ENCODE assay signal across 9 cellular contexts in genomic region chr17:49738456-49739163, GRCh38. TPM values are rescaled to one million over a fixed set of nuclear protein-coding genes. Genes with fewer than 3 reads are reported as not detected.
DNase-seq lines count a peak whose midpoint lies in the region; ATAC-seq, FAIRE-seq and TF ChIP-seq lines count a peak whose summit lies in the region.
"Had no signal": no experiment of that assay in that cellular context is flagged by ENCODE, and none has a peak within 500 bp of the region (broad histone marks: within the 10 kb centered on the region; RNA-seq: fewer than 3 reads in every experiment).

No MANE protein-coding gene starts in this region.

- no peak overlapping the region for H2AFZ ChIP-seq in K562 (ENCODE audit: low read depth, low read length)

- POLR2A ChIA-PET in K562 (lab: Yijun Ruan, JAX): interaction anchor here (0.5 to 1.5 kb wide), 4 partner anchors 10 to 49 kb away, joined by 3 to 8 read pairs (median 3); partner anchors contain the start of gene KAT7
- POLR2A ChIA-PET in naive thymus-derived CD4-positive, alpha-beta T cell (lab: Charles Lee): interaction anchor here (0.7 to 10.2 kb wide), 16 partner anchors 10 to 354 kb away, joined by 3 to 318 read pairs (median 6); partner anchors contain the start of genes FAM117A, KAT7 and SLC35B1

- WGBS in K562 (ENCODE audit: insufficient coverage, low coverage, missing lambda C conversion rate): 74% methylated on average over 5 of the region's 5 CpGs

- FAIRE-seq in K562 (lab: Jason Lieb, UNC): no peak

- peaks cover 9% of the 10 kb centered on the region for H4K20me1 ChIP-seq in K562 (replicated peaks; ENCODE audit: control insufficient read depth, insufficient read depth, low read length)

- DNase-seq in CD14-positive monocyte (ENCODE audit: low spot score) (no peak), K562 (ENCODE audit: extremely low read depth in 1 of 4, low spot score in 3 of 4) (no peak), NCI-H2081 (lab: John Stamatoyannopoulos, UW) (no peak), activated gamma-delta T cell treated with Interleukin-2 at 50 U/mL for 16 hours (no peak)
- no peak for DNase-seq in Jurkat, Clone E6-1 (ENCODE audit: low read depth, low spot score)
- no peak for DNase-seq in naive thymus-derived CD4-positive, alpha-beta T cell
- DNase-seq in stimulated activated CD4-positive, alpha-beta T cell treated with anti-CD3 and anti-CD28 coated beads, Interleukin-4, amount 100 ng/mL, for 24 hours: no peak
- DNase-seq: NCI-H1436 had no signal

- H3K27me3 ChIP-seq in K562 (ENCODE audit: control insufficient read depth in 2 of 2, insufficient read depth in 2 of 2, low read length in 2 of 2): no peaks in the 10 kb centered on the region
- H3K27me3 ChIP-seq in naive thymus-derived CD4-positive, alpha-beta T cell (ENCODE audit: control insufficient read depth in 2 of 2, insufficient read depth in 2 of 2, low read length in 2 of 2): no peaks in the 10 kb centered on the region

- H3K36me3 Mint-ChIP-seq in CD14-positive monocyte: peaks cover 0 to 8% of the 10 kb centered on the region in 2 donors
- H3K36me3 Mint-ChIP-seq in naive thymus-derived CD4-positive, alpha-beta T cell: peaks cover 4 to 39% (median 9%) of the 10 kb centered on the region in 5 donors

- H3K4me3 ChIP-seq in Jurkat, Clone E6-1 (ENCODE audit: low read length): peak overlapping the region; percentile 79
- H3K4me3 ChIP-seq in K562: no peak overlapping the region
- H3K4me3 ChIP-seq in naive thymus-derived CD4-positive, alpha-beta T cell (ENCODE audit: low read length): peak overlapping the region; percentile 67

- TF ChIP-seq CTCF in CD14-positive monocyte (IDR thresholded peaks at IDR 0.05) (no peak), K562 (IDR thresholded peaks at IDR 0.05 in 2 of 3, conservative IDR thresholded peaks at IDR 0.05 in 1 of 3; ENCODE audit: insufficient read depth in 2 of 3, low read depth in 1 of 3, low read length in 3 of 3) (no peak)

- H3K4me2 ChIP-seq in K562 (ENCODE audit: insufficient read depth, low read length): peak overlapping the region; percentile 58

- H3K36me3 ChIP-seq in K562 (ENCODE audit: control insufficient read depth, insufficient read depth, low read length): peaks cover 68% of the 10 kb centered on the region
- H3K36me3 ChIP-seq in naive thymus-derived CD4-positive, alpha-beta T cell (ENCODE audit: control insufficient read depth in 2 of 3, insufficient read depth in 3 of 3, low read length in 3 of 3): no peaks in the 10 kb centered on the region

- ATAC-seq in K562 (no peak), HG03135 (IDR thresholded peaks at IDR 0.05; ENCODE audit: unreplicated experiment) (no peak)
- no peak for ATAC-seq in naive thymus-derived CD4-positive, alpha-beta T cell

- no peaks in the 10 kb centered on the region; the same call in 1 of the 2 replicates for H3K9me3 ChIP-seq in K562 (replicated peaks; ENCODE audit: control insufficient read depth, insufficient read depth, low read depth, low read length)
- H3K9me3 ChIP-seq in naive thymus-derived CD4-positive, alpha-beta T cell (ENCODE audit: control insufficient read depth in 2 of 3, low read length in 3 of 3): no peaks in the 10 kb centered on the region

- peaks cover 0 to 3% (median 2%) of the 10 kb centered on the region in 3 donors for H3K27me3 Mint-ChIP-seq in CD14-positive monocyte (ENCODE audit: low read depth in 3 of 3)
- no peaks in the 10 kb centered on the region for H3K27me3 Mint-ChIP-seq in naive thymus-derived CD4-positive, alpha-beta T cell

- peak overlapping the region; percentile 92; the same call in 2 of the 3 replicates for H3K27ac ChIP-seq in K562 (ENCODE audit: extremely low read depth, low read depth, low read length)
- H3K27ac ChIP-seq in naive thymus-derived CD4-positive, alpha-beta T cell (ENCODE audit: low read depth, low read length): peak overlapping the region; percentile 96

- CTCF ChIA-PET in K562 (lab: Yijun Ruan, JAX; ENCODE audit: low intra/inter-chr PET ratio): no interaction called here
- CTCF ChIA-PET in naive thymus-derived CD4-positive, alpha-beta T cell (lab: Charles Lee): interaction anchor here (1.0 to 1.8 kb wide), 4 partner anchors 19 to 36 kb away, joined by 3 to 6 read pairs (median 4); partner anchors contain the start of genes FAM117A and SLC35B1

- no TSS peak for BruUV-seq in K562 (replicated peaks; lab: Mats Ljungman, UMichigan)

- H3K9me3 Mint-ChIP-seq in CD14-positive monocyte: no peaks in the 10 kb centered on the region
- H3K9me3 Mint-ChIP-seq in naive thymus-derived CD4-positive, alpha-beta T cell: peaks cover 0 to 3% (median 0%) of the 10 kb centered on the region in 11 donors

- H3K4me1 ChIP-seq in K562 (replicated peaks in 1 of 2; ENCODE audit: control insufficient read depth in 2 of 2, insufficient read depth in 2 of 2, low read length in 2 of 2): peaks cover 28 to 55% of the 10 kb centered on the region in 2 experiments
- H3K4me1 ChIP-seq in naive thymus-derived CD4-positive, alpha-beta T cell (ENCODE audit: control insufficient read depth in 2 of 2, insufficient read depth in 2 of 2, low read length in 2 of 2): peaks cover 65 to 72% of the 10 kb centered on the region in 2 donors

- peaks cover 84% of the 10 kb centered on the region for H3K79me2 ChIP-seq in K562 (ENCODE audit: control insufficient read depth, insufficient read depth, low read length)

- peak overlapping the region; percentile 98 to 100 (median 99) for H3K27ac Mint-ChIP-seq in CD14-positive monocyte
- peak overlapping the region; percentile 97 to 100 (median 99) for H3K27ac Mint-ChIP-seq in naive thymus-derived CD4-positive, alpha-beta T cell

- no peak for TF ChIP-seq RAD21 in K562 (CRISPR knock-in tag; conservative IDR thresholded peaks at IDR 0.05 in 1 of 2, IDR thresholded peaks at IDR 0.05 in 1 of 2)

- peaks cover 90% of the 10 kb centered on the region for H3K4me1 Mint-ChIP-seq in CD14-positive monocyte
- peaks cover 63 to 91% (median 78%) of the 10 kb centered on the region in 7 donors for H3K4me1 Mint-ChIP-seq in naive thymus-derived CD4-positive, alpha-beta T cell

- no peak for TF ChIP-seq POLR2A in K562 (conservative IDR thresholded peaks at IDR 0.05)

- H3K4me3 Mint-ChIP-seq in CD14-positive monocyte: peak overlapping the region; percentile 77 to 90
- peak overlapping the region; percentile 80 to 95 (median 90) for H3K4me3 Mint-ChIP-seq in naive thymus-derived CD4-positive, alpha-beta T cell

- H3K9me1 ChIP-seq in K562 (ENCODE audit: control insufficient read depth, insufficient read depth, low read length): no peaks in the 10 kb centered on the region

- intact Hi-C loops in CD14-positive monocyte (cut with micrococcal nuclease) (loop anchor here in 1 of 2 donors (2.0 kb wide), 1 partner anchor 26 kb away; the partner anchor contains the start of gene FAM117A), K562 (cut with micrococcal nuclease) (loop anchor here (2.0 kb wide), 1 partner anchor 30 kb away; no protein-coding TSS in a partner anchor)
- intact Hi-C loops in naive thymus-derived CD4-positive, alpha-beta T cell (cut with micrococcal nuclease): loop anchor here (1.0 kb wide), 6 partner anchors 9 to 60 kb away; partner anchors contain the start of genes FAM117A (in 2 of the 2), KAT7 (in 2 of the 2) and SPOP (in 1 of the 2)

- in situ Hi-C loops in K562 (cut with MboI): no loop called here

- no peak overlapping the region; a peak in 1 of 4 replicates for H3K9ac ChIP-seq in K562 (ENCODE audit: insufficient read depth in 1 of 2, low read depth in 2 of 2, low read length in 2 of 2)

- no peak for TF ChIP-seq EP300 in K562 (IDR thresholded peaks at IDR 0.05; ENCODE audit: low read length)

RNA-seq across cellular contexts. Expression of gene FAM117A, which starts 25.3 kb away (rescaled TPM):
- polyA plus RNA-seq in CD14-positive monocyte (10 to 100 TPM; 11.8 to 17.9 TPM), K562 (2011; rRNA removed) (40.4 and 70.5 TPM in 2 replicates), K562 (2014; fragmentation: Illumina TruSeq; extraction: Trizol) (78.9 and 79.7 TPM in 2 replicates), K562 (2014; fragmentation: Nextera tagmentation; extraction: Ambion mirVana) (1 to 10 TPM; 3.1 to 4.7 TPM), K562 (2014; rRNA removed) (62.9 and 65.9 TPM in 2 replicates)
- polyA plus RNA-seq in Jurkat, Clone E6-1 (2012; ENCODE audit: insufficient read depth, insufficient read length): 30.8 TPM
- total RNA-seq in K562 (2011; cell fraction: chromatin; rRNA removed; ENCODE audit: low replicate concordance): 36.1 and 63.6 TPM in 2 replicates
- 46.1 and 47.4 TPM in 2 replicates for total RNA-seq in K562 (2011; cell fraction: nucleolus; rRNA removed)
- total RNA-seq in K562 (2011; cell fraction: nucleoplasm; rRNA removed): 43.6 and 73.7 TPM in 2 replicates
- total RNA-seq in K562 (2014; rRNA removed) (36.6 and 53.7 TPM in 2 replicates), K562 (2014; rRNA removed; fragmentation: Illumina TruSeq; extraction: Trizol) (17.2 and 17.4 TPM in 2 replicates), K562 (2015; rRNA removed; fragmentation: Illumina TruSeq; extraction: Trizol) (29.9 and 31.6 TPM in 2 replicates), K562 (2021) (57.1 and 60.6 TPM in 2 replicates)
- polyA plus RNA-seq in K562 (2011; cell fraction: cytosol; rRNA removed): 42.0 and 64.7 TPM in 2 replicates
- polyA plus RNA-seq in K562 (2011; cell fraction: nucleus; rRNA removed): 39.9 and 55.6 TPM in 2 replicates
- 40.1 and 94.9 TPM in 2 replicates for polyA plus RNA-seq in K562 (2012)
- polyA minus RNA-seq in K562 (2011; rRNA and poly(A)+ RNA removed): 19.7 and 22.8 TPM in 2 replicates
- 29.9 and 30.1 TPM in 2 replicates for polyA minus RNA-seq in K562 (2011; cell fraction: cytosol; rRNA and poly(A)+ RNA removed)
- polyA minus RNA-seq in K562 (2011; cell fraction: nucleus; rRNA and poly(A)+ RNA removed): 22.2 and 22.9 TPM in 2 replicates
- total RNA-seq in naive thymus-derived CD4-positive, alpha-beta T cell: 10 to 100 TPM; 31.8 to 99.1 (median 58.5) TPM
- polyA plus RNA-seq in naive thymus-derived CD4-positive, alpha-beta T cell: 10 to 100 TPM; 47.2 to 59.0 TPM

RNA-seq across cellular contexts. Expression of gene SLC35B1, which starts 30.8 kb away (rescaled TPM):
- 10 to 100 TPM; 56.0 to 61.0 TPM for polyA plus RNA-seq in CD14-positive monocyte
- 95.8 TPM for polyA plus RNA-seq in Jurkat, Clone E6-1 (2012; ENCODE audit: insufficient read depth, insufficient read length)
- 115 and 192 TPM in 2 replicates for total RNA-seq in K562 (2011; cell fraction: chromatin; rRNA removed; ENCODE audit: low replicate concordance)
- total RNA-seq in K562 (2011; cell fraction: nucleolus; rRNA removed): 145 and 163 TPM in 2 replicates
- 170 and 177 TPM in 2 replicates for total RNA-seq in K562 (2011; cell fraction: nucleoplasm; rRNA removed)
- total RNA-seq in K562 (2014; rRNA removed): 51.4 and 58.8 TPM in 2 replicates
- total RNA-seq in K562 (2014; rRNA removed; fragmentation: Illumina TruSeq; extraction: Trizol): 76.4 and 77.1 TPM in 2 replicates
- 64.1 and 74.2 TPM in 2 replicates for total RNA-seq in K562 (2015; rRNA removed; fragmentation: Illumina TruSeq; extraction: Trizol)
- total RNA-seq in K562 (2021): 66.2 and 66.3 TPM in 2 replicates
- 87.9 and 103 TPM in 2 replicates for polyA plus RNA-seq in K562 (2011; rRNA removed)
- polyA plus RNA-seq in K562 (2011; cell fraction: cytosol; rRNA removed): 75.0 and 110 TPM in 2 replicates
- polyA plus RNA-seq in K562 (2011; cell fraction: nucleus; rRNA removed): 141 and 182 TPM in 2 replicates
- 67.9 and 71.4 TPM in 2 replicates for polyA plus RNA-seq in K562 (2012)
- 70.7 and 71.3 TPM in 2 replicates for polyA plus RNA-seq in K562 (2014; fragmentation: Illumina TruSeq; extraction: Trizol)
- polyA plus RNA-seq in K562 (2014; fragmentation: Nextera tagmentation; extraction: Ambion mirVana): 10 to 100 TPM; 62.0 to 64.4 TPM
- 53.4 and 54.3 TPM in 2 replicates for polyA plus RNA-seq in K562 (2014; rRNA removed)
- polyA minus RNA-seq in K562 (2011; rRNA and poly(A)+ RNA removed): 58.8 and 75.1 TPM in 2 replicates
- polyA minus RNA-seq in K562 (2011; cell fraction: cytosol; rRNA and poly(A)+ RNA removed): 43.5 and 45.8 TPM in 2 replicates
- polyA minus RNA-seq in K562 (2011; cell fraction: nucleus; rRNA and poly(A)+ RNA removed): 41.2 and 65.6 TPM in 2 replicates
- 10 to 100 TPM; 42.1 to 83.0 (median 49.0) TPM for total RNA-seq in naive thymus-derived CD4-positive, alpha-beta T cell
- 10 to 100 TPM; 23.4 to 28.5 TPM for polyA plus RNA-seq in naive thymus-derived CD4-positive, alpha-beta T cell

RNA-seq across cellular contexts. Expression of gene KAT7, which starts 49.9 kb away (rescaled TPM):
- 10 to 100 TPM; 17.5 to 28.1 TPM for polyA plus RNA-seq in CD14-positive monocyte
- 53.9 TPM for polyA plus RNA-seq in Jurkat, Clone E6-1 (2012; ENCODE audit: insufficient read depth, insufficient read length)
- total RNA-seq in K562 (2011; cell fraction: chromatin; rRNA removed; ENCODE audit: low replicate concordance): 98.7 and 143 TPM in 2 replicates
- 42.4 and 42.8 TPM in 2 replicates for total RNA-seq in K562 (2011; cell fraction: nucleolus; rRNA removed)
- 98.0 and 135 TPM in 2 replicates for total RNA-seq in K562 (2011; cell fraction: nucleoplasm; rRNA removed)
- total RNA-seq in K562 (2014; rRNA removed): 26.6 and 34.8 TPM in 2 replicates
- total RNA-seq in K562 (2014; rRNA removed; fragmentation: Illumina TruSeq; extraction: Trizol): 37.7 and 42.2 TPM in 2 replicates
- total RNA-seq in K562 (2015; rRNA removed; fragmentation: Illumina TruSeq; extraction: Trizol): 35.6 and 36.1 TPM in 2 replicates
- 52.8 and 57.3 TPM in 2 replicates for total RNA-seq in K562 (2021)
- polyA plus RNA-seq in K562 (2011; rRNA removed): 20.6 and 39.3 TPM in 2 replicates
- polyA plus RNA-seq in K562 (2011; cell fraction: cytosol; rRNA removed): 14.3 and 28.7 TPM in 2 replicates
- 53.9 and 59.1 TPM in 2 replicates for polyA plus RNA-seq in K562 (2011; cell fraction: nucleus; rRNA removed)
- 24.3 and 34.3 TPM in 2 replicates for polyA plus RNA-seq in K562 (2012)
- 36.1 and 39.1 TPM in 2 replicates for polyA plus RNA-seq in K562 (2014; fragmentation: Illumina TruSeq; extraction: Trizol)
- polyA plus RNA-seq in K562 (2014; fragmentation: Nextera tagmentation; extraction: Ambion mirVana): 10 to 100 TPM; 10.8 to 10.9 TPM
- 18.3 and 20.5 TPM in 2 replicates for polyA plus RNA-seq in K562 (2014; rRNA removed)
- 52.7 and 64.3 TPM in 2 replicates for polyA minus RNA-seq in K562 (2011; rRNA and poly(A)+ RNA removed)
- 34.6 and 39.4 TPM in 2 replicates for polyA minus RNA-seq in K562 (2011; cell fraction: cytosol; rRNA and poly(A)+ RNA removed)
- polyA minus RNA-seq in K562 (2011; cell fraction: nucleus; rRNA and poly(A)+ RNA removed): 31.5 and 52.3 TPM in 2 replicates
- total RNA-seq in naive thymus-derived CD4-positive, alpha-beta T cell: 100 to 1,000 TPM in 4 of 5 experiments, 10 to 100 TPM in 1; 85.6 to 195 (median 132) TPM
- polyA plus RNA-seq in naive thymus-derived CD4-positive, alpha-beta T cell: 10 to 100 TPM; 39.2 to 54.8 TPM
